In the genomic region with DNA sequence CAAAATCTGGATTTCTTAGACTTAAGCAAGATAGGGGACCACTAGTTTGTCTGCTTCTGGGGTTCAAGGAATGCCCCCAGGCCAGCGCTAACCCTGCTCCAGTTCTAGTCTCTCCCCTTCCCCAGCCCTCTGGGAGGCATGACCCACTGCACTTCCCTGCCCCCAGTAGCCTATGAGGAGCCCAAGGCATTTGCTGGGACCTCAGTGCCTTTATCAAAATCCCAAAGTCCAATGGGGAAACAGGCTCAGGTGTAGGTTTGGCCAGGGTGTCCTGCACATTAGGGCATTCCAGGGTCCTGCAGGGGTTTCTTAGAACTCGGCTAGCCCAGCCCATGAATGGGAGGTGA, we compare ENCODE assay signal across 1 cellular context.
TF ChIP-seq lines count a peak whose summit lies in the region.

No MANE protein-coding gene starts in this region.

TF ChIP-seq in GM12878, 131 proteins besides CTCF, POLR2A, EP300 and RAD21:
- TF ChIP-seq TCF12 (IDR thresholded peaks at IDR 0.05; ENCODE audit: low read depth, low read length), result no peak
- no peak for TF ChIP-seq MTA3 (IDR thresholded peaks at IDR 0.05; ENCODE audit: borderline replicate concordance, low read length)
- TF ChIP-seq FOS (IDR thresholded peaks at IDR 0.05; ENCODE audit: borderline replicate concordance, extremely low read depth, insufficient read length), result no peak
- TF ChIP-seq, protein P1, sequence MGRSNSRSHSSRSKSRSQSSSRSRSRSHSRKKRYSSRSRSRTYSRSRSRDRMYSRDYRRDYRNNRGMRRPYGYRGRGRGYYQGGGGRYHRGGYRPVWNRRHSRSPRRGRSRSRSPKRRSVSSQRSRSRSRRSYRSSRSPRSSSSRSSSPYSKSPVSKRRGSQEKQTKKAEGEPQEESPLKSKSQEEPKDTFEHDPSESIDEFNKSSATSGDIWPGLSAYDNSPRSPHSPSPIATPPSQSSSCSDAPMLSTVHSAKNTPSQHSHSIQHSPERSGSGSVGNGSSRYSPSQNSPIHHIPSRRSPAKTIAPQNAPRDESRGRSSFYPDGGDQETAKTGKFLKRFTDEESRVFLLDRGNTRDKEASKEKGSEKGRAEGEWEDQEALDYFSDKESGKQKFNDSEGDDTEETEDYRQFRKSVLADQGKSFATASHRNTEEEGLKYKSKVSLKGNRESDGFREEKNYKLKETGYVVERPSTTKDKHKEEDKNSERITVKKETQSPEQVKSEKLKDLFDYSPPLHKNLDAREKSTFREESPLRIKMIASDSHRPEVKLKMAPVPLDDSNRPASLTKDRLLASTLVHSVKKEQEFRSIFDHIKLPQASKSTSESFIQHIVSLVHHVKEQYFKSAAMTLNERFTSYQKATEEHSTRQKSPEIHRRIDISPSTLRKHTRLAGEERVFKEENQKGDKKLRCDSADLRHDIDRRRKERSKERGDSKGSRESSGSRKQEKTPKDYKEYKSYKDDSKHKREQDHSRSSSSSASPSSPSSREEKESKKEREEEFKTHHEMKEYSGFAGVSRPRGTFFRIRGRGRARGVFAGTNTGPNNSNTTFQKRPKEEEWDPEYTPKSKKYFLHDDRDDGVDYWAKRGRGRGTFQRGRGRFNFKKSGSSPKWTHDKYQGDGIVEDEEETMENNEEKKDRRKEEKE (IDR thresholded peaks at IDR 0.05), result no peak
- no peak for TF ChIP-seq MYB (IDR thresholded peaks at IDR 0.05; ENCODE audit: borderline replicate concordance, low read depth, low read length)
- TF ChIP-seq MYC (IDR thresholded peaks at IDR 0.05; ENCODE audit: insufficient read depth, insufficient read length, insufficient replicate concordance, low read length, severe bottlenecking), result no peak
- no peak for TF ChIP-seq EZH2 (IDR thresholded peaks at IDR 0.05; ENCODE audit: borderline replicate concordance, control insufficient read depth, low read depth, low read length)
- no peak for TF ChIP-seq STAT3 (IDR thresholded peaks at IDR 0.05; ENCODE audit: low read depth, low read length)
- no peak for TF ChIP-seq SRF (IDR thresholded peaks at IDR 0.05; ENCODE audit: low read depth in 2 of 2, low read length in 2 of 2)
